ENCODE assay signal across 11 cellular contexts in the genomic region with DNA sequence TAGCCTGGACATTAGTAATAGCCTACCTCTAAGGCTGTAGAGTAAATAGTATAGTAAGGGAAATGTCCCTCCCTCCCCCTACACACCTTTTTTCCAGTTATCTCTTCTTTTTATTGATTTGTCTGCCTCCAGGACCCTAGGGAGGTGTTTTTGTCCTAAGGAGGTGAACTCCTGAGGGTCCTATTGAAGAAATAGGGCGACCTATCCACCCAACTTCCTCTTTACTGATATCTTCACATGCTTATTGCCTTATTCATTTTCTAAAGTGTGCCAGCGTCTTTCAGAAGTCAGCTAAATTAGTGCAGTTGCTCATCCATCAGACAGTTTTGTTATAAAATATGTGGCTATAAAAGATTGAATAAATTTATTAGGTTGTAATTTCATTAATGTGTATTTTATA. TPM values are rescaled to one million over a fixed set of nuclear protein-coding genes. Genes with fewer than 3 reads are reported as not detected.
DNase-seq lines count a peak whose midpoint lies in the region; ATAC-seq and TF ChIP-seq lines count a peak whose summit lies in the region.
"Had no signal": no experiment of that assay in that cellular context is flagged by ENCODE, and none has a peak within 500 bp of the region (broad histone marks: within the 10 kb centered on the region; RNA-seq: fewer than 3 reads in every experiment).

No MANE protein-coding gene starts in this region.

- H3K27me3 ChIP-seq in BLaER1, result no peaks in the 10 kb centered on the region
- H3K27me3 ChIP-seq in Loucy (ENCODE audit: insufficient read depth, low read length, poor library complexity, severe bottlenecking), result no peaks in the 10 kb centered on the region
- no peaks in the 10 kb centered on the region for H3K27me3 ChIP-seq in neutrophil

- H3F3A ChIP-seq in Loucy (ENCODE audit: low read depth), result no peaks in the 10 kb centered on the region

- H3K36me3 ChIP-seq in BLaER1 (peaks cover 16% of the 10 kb centered on the region; the same call in 1 of the 2 replicates), Loucy (ENCODE audit: insufficient read depth, low read length) (no peaks in the 10 kb centered on the region), neutrophil (peaks cover 12% of the 10 kb centered on the region)

- H3K27me3 Mint-ChIP-seq in activated T-helper 17 cell treated with anti-CD3 and anti-CD28 coated beads, Interleukin-2, amount 50 U/mL, for 72 hours, result no peaks in the 10 kb centered on the region
- no peaks in the 10 kb centered on the region for H3K27me3 Mint-ChIP-seq in T-helper 2 cell treated with Interferon-gamma antibody and Interleukin-4, amounts not matched to agents 5 μg/mL and 100 μg/mL, for 36 hours (ENCODE audit: low read depth)

- TF ChIP-seq CTCF in Loucy (conservative IDR thresholded peaks at IDR 0.05; ENCODE audit: low read length) (no peak), neutrophil (IDR thresholded peaks at IDR 0.05) (no peak)

- H3K4me1 ChIP-seq in BLaER1 (peaks cover 90% of the 10 kb centered on the region), Loucy (ENCODE audit: insufficient read depth, low read length, poor library complexity, severe bottlenecking) (peaks cover 60% of the 10 kb centered on the region), neutrophil (ENCODE audit: control insufficient read depth in 1 of 2, insufficient read depth in 1 of 2, low read depth in 1 of 2, low read length in 1 of 2) (peaks cover 90 to 93% of the 10 kb centered on the region in 2 experiments)
- H3K4me1 ChIP-seq: parathyroid adenoma had no signal

- H3K27ac ChIP-seq in BLaER1 (no peak overlapping the region), neutrophil (peak overlapping the region; percentile 77)
- H3K27ac ChIP-seq: parathyroid adenoma had no signal

- H3K4me3 Mint-ChIP-seq in activated T-helper 17 cell treated with anti-CD3 and anti-CD28 coated beads, Interleukin-2, amount 50 U/mL, for 72 hours, result peak overlapping the region; percentile 50
- no peak overlapping the region for H3K4me3 Mint-ChIP-seq in T-helper 2 cell treated with Interferon-gamma antibody and Interleukin-4, amounts not matched to agents 5 μg/mL and 100 μg/mL, for 36 hours

- peaks cover 98% of the 10 kb centered on the region for H3K79me2 ChIP-seq in Loucy (ENCODE audit: insufficient read depth, low read length)

- no peak overlapping the region for H3K9ac ChIP-seq in BLaER1
- H3K9ac ChIP-seq in Loucy (ENCODE audit: low read depth, low read length, poor library complexity, severe bottlenecking), result no peak overlapping the region
- H3K9ac ChIP-seq: parathyroid adenoma had no signal

- no peak overlapping the region for H2AFZ ChIP-seq in Loucy (ENCODE audit: low read length)
- H2AFZ ChIP-seq: parathyroid adenoma had no signal

- H3K4me2 ChIP-seq in BLaER1 (peak overlapping the region; percentile 16), Loucy (ENCODE audit: low read depth, low read length, poor library complexity, severe bottlenecking) (peak overlapping the region; percentile 80)

- H3K4me3 ChIP-seq in BLaER1 (no peak overlapping the region), Loucy (ENCODE audit: low read length, poor library complexity, severe bottlenecking) (no peak overlapping the region), neutrophil (ENCODE audit: low read depth in 1 of 2, low read length in 1 of 2) (no peak overlapping the region)

- peaks cover 9% of the 10 kb centered on the region; the same call in 1 of the 2 replicates for H3K9me3 ChIP-seq in BLaER1
- no peaks in the 10 kb centered on the region for H3K9me3 ChIP-seq in Loucy (ENCODE audit: insufficient read depth, low read depth, low read length)
- no peaks in the 10 kb centered on the region for H3K9me3 ChIP-seq in neutrophil

- peaks cover 52% of the 10 kb centered on the region for H3K36me3 Mint-ChIP-seq in activated T-helper 17 cell treated with anti-CD3 and anti-CD28 coated beads, Interleukin-2, amount 50 U/mL, for 72 hours (ENCODE audit: low read depth)
- peaks cover 5% of the 10 kb centered on the region for H3K36me3 Mint-ChIP-seq in T-helper 2 cell treated with Interferon-gamma antibody and Interleukin-4, amounts not matched to agents 5 μg/mL and 100 μg/mL, for 36 hours (ENCODE audit: low read depth)

- H3K9me2 ChIP-seq in Loucy (replicated peaks; ENCODE audit: low read depth, low read length), result no peaks in the 10 kb centered on the region

- no peak for ATAC-seq in activated T-helper 17 cell treated with anti-CD3 and anti-CD28 coated beads, Interleukin-2, amount 50 U/mL, for 72 hours (replicated peaks)

- peaks cover 44% of the 10 kb centered on the region for H3K4me1 Mint-ChIP-seq in activated T-helper 17 cell treated with anti-CD3 and anti-CD28 coated beads, Interleukin-2, amount 50 U/mL, for 72 hours
- H3K4me1 Mint-ChIP-seq in T-helper 2 cell treated with Interferon-gamma antibody and Interleukin-4, amounts not matched to agents 5 μg/mL and 100 μg/mL, for 36 hours (ENCODE audit: low read depth), result peaks cover 46% of the 10 kb centered on the region

- DNase-seq in NCI-H748 treated with DMSO at 0.1 percent for 48 hours (lab: John Stamatoyannopoulos, UW), result no peak
- no peak for DNase-seq in DMS53 (lab: John Stamatoyannopoulos, UW)
- DNase-seq in T-helper 2 cell treated with Interferon-gamma antibody and Interleukin-4, amounts not matched to agents 5 μg/mL and 100 μg/mL, for 36 hours (ENCODE audit: low spot score), result no peak
- DNase-seq in D341Med (ENCODE audit: low spot score), result no peak
- DNase-seq: C1 segment of cervical spinal cord; stimulated activated CD4-positive, alpha-beta T cell treated with anti-CD3 and anti-CD28 coated beads, Interleukin-2, amount 100 ng/mL, for 24 hours had no signal

- peak overlapping the region; percentile 65 for H3K27ac Mint-ChIP-seq in activated T-helper 17 cell treated with anti-CD3 and anti-CD28 coated beads, Interleukin-2, amount 50 U/mL, for 72 hours
- H3K27ac Mint-ChIP-seq in T-helper 2 cell treated with Interferon-gamma antibody and Interleukin-4, amounts not matched to agents 5 μg/mL and 100 μg/mL, for 36 hours, result no peak overlapping the region

- no peaks in the 10 kb centered on the region for H3K9me3 Mint-ChIP-seq in activated T-helper 17 cell treated with anti-CD3 and anti-CD28 coated beads, Interleukin-2, amount 50 U/mL, for 72 hours
- no peaks in the 10 kb centered on the region for H3K9me3 Mint-ChIP-seq in T-helper 2 cell treated with Interferon-gamma antibody and Interleukin-4, amounts not matched to agents 5 μg/mL and 100 μg/mL, for 36 hours

- H4K20me1 ChIP-seq in BLaER1, result peaks cover 88% of the 10 kb centered on the region
- peaks cover 90% of the 10 kb centered on the region for H4K20me1 ChIP-seq in Loucy (ENCODE audit: insufficient read depth, low read length, poor library complexity, severe bottlenecking)

RNA-seq across cellular contexts. Expression of a gene that starts 5.9 kb away (rescaled TPM):
- 10 to 100 TPM; 26.9 to 86.0 TPM for total RNA-seq in activated T-helper 17 cell treated with anti-CD3 and anti-CD28 coated beads, Interleukin-2, amount 50 U/mL, for 72 hours
